Comparison of ENCODE assay signal across 1 cellular context in the genomic region with DNA sequence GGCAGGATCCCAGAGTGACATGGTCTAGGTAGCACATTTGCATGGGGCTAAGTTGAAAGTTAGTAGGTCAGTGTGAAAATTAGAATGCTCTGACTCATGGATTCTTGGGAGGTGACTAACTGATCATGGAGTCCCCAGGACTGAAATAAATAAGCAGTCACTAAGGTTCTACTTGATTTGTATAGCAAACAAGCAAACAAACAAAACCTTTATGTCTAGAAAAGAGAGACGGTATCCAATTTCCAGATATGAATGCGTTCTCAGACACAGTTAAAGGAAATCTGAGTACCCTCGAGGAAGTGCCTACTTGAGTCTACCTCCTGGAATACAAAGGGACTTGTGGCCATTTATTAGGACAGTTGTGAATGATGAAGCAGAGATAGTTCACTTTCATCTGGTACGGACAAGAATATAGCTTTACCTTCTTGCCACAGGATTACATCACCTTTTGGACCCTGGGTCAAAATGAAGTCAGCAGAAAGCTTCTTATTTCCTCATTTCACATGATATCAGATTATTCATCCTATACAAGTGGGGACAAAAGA.
A peak's percentile ranks its signal among the peaks of the same experiment; 100 is the strongest.
TF ChIP-seq lines count a peak whose summit lies in the region.

No MANE protein-coding gene starts in this region.

TF ChIP-seq in K562, 482 proteins besides CTCF, POLR2A, EP300 and RAD21 (continued from another document and continues in another):
- TF ChIP-seq TOE1 (IDR thresholded peaks at IDR 0.05; ENCODE audit: borderline replicate concordance) (no peak), TOE1 (CRISPR knock-in tag; IDR thresholded peaks at IDR 0.05; ENCODE audit: borderline replicate concordance, low read depth) (no peak), CEBPB (tag; IDR thresholded peaks at IDR 0.05) (peak; percentile 72), ZFPM2 (CRISPR knock-in tag; IDR thresholded peaks at IDR 0.05) (no peak), EWSR1 (IDR thresholded peaks at IDR 0.05; ENCODE audit: borderline replicate concordance, low read depth, partially characterized antibody) (no peak), ZNF184 (CRISPR knock-in tag; IDR thresholded peaks at IDR 0.05) (no peak), ZNF707 (CRISPR knock-in tag; conservative IDR thresholded peaks at IDR 0.05) (no peak), CBFA2T2 (conservative IDR thresholded peaks at IDR 0.05) (no peak), MTA2 (IDR thresholded peaks at IDR 0.05; ENCODE audit: low read depth) (no peak), HDAC8 (tag; IDR thresholded peaks at IDR 0.05) (0 out of 2 replicates have a peak, but pooled peaks have one; percentile 48), ZNF134 (CRISPR knock-in tag; conservative IDR thresholded peaks at IDR 0.05) (no peak), GABPB1 (CRISPR knock-in tag; IDR thresholded peaks at IDR 0.05) (no peak), ZNF584 (CRISPR knock-in tag; IDR thresholded peaks at IDR 0.05; ENCODE audit: low read depth) (peak; percentile 77), TAF7 (tag; IDR thresholded peaks at IDR 0.05) (no peak), CREBBP (IDR thresholded peaks at IDR 0.05; ENCODE audit: low read depth, low read length) (no peak), POLR3G (IDR thresholded peaks at IDR 0.05; ENCODE audit: extremely low read depth, insufficient read length, insufficient replicate concordance) (no peak), FOXJ3 (CRISPR knock-in tag; IDR thresholded peaks at IDR 0.05) (no peak), ZNF174 (CRISPR knock-in tag; IDR thresholded peaks at IDR 0.05) (no peak), ZBTB7A (IDR thresholded peaks at IDR 0.05; ENCODE audit: borderline replicate concordance, control insufficient read depth, low read depth, low read length) (no peak), CHD4 (IDR thresholded peaks at IDR 0.05; ENCODE audit: insufficient read depth, insufficient replicate concordance, low read depth, low read length, poor library complexity, severe bottlenecking) (no peak), ZNF282 (CRISPR knock-in tag; IDR thresholded peaks at IDR 0.05) (no peak), EP400 (IDR thresholded peaks at IDR 0.05) (peak; percentile 51; the same call in 1 of the 2 replicates), MECOM (CRISPR knock-in tag; IDR thresholded peaks at IDR 0.05) (no peak), STAG1 (CRISPR knock-in tag; IDR thresholded peaks at IDR 0.05; ENCODE audit: borderline replicate concordance) (no peak)
- TF ChIP-seq, protein P1, sequence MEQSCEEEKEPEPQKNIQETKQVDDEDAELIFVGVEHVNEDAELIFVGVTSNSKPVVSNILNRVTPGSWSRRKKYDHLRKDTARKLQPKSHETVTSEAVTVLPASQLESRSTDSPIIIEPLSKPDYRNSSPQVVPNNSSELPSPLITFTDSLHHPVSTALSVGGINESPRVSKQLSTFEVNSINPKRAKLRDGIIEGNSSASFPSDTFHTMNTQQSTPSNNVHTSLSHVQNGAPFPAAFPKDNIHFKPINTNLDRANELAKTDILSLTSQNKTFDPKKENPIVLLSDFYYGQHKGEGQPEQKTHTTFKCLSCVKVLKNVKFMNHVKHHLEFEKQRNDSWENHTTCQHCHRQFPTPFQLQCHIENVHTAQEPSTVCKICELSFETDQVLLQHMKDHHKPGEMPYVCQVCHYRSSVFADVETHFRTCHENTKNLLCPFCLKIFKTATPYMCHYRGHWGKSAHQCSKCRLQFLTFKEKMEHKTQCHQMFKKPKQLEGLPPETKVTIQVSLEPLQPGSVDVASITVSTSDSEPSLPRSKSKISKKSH (CRISPR knock-in tag; IDR thresholded peaks at IDR 0.05) = no peak
- TF ChIP-seq, protein P2, sequence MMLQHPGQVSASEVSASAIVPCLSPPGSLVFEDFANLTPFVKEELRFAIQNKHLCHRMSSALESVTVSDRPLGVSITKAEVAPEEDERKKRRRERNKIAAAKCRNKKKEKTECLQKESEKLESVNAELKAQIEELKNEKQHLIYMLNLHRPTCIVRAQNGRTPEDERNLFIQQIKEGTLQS (IDR thresholded peaks at IDR 0.05) = peak; percentile 96
- TF ChIP-seq, protein P2 (CRISPR knock-in tag; conservative IDR thresholded peaks at IDR 0.05) = no peak
- TF ChIP-seq, protein P3, sequence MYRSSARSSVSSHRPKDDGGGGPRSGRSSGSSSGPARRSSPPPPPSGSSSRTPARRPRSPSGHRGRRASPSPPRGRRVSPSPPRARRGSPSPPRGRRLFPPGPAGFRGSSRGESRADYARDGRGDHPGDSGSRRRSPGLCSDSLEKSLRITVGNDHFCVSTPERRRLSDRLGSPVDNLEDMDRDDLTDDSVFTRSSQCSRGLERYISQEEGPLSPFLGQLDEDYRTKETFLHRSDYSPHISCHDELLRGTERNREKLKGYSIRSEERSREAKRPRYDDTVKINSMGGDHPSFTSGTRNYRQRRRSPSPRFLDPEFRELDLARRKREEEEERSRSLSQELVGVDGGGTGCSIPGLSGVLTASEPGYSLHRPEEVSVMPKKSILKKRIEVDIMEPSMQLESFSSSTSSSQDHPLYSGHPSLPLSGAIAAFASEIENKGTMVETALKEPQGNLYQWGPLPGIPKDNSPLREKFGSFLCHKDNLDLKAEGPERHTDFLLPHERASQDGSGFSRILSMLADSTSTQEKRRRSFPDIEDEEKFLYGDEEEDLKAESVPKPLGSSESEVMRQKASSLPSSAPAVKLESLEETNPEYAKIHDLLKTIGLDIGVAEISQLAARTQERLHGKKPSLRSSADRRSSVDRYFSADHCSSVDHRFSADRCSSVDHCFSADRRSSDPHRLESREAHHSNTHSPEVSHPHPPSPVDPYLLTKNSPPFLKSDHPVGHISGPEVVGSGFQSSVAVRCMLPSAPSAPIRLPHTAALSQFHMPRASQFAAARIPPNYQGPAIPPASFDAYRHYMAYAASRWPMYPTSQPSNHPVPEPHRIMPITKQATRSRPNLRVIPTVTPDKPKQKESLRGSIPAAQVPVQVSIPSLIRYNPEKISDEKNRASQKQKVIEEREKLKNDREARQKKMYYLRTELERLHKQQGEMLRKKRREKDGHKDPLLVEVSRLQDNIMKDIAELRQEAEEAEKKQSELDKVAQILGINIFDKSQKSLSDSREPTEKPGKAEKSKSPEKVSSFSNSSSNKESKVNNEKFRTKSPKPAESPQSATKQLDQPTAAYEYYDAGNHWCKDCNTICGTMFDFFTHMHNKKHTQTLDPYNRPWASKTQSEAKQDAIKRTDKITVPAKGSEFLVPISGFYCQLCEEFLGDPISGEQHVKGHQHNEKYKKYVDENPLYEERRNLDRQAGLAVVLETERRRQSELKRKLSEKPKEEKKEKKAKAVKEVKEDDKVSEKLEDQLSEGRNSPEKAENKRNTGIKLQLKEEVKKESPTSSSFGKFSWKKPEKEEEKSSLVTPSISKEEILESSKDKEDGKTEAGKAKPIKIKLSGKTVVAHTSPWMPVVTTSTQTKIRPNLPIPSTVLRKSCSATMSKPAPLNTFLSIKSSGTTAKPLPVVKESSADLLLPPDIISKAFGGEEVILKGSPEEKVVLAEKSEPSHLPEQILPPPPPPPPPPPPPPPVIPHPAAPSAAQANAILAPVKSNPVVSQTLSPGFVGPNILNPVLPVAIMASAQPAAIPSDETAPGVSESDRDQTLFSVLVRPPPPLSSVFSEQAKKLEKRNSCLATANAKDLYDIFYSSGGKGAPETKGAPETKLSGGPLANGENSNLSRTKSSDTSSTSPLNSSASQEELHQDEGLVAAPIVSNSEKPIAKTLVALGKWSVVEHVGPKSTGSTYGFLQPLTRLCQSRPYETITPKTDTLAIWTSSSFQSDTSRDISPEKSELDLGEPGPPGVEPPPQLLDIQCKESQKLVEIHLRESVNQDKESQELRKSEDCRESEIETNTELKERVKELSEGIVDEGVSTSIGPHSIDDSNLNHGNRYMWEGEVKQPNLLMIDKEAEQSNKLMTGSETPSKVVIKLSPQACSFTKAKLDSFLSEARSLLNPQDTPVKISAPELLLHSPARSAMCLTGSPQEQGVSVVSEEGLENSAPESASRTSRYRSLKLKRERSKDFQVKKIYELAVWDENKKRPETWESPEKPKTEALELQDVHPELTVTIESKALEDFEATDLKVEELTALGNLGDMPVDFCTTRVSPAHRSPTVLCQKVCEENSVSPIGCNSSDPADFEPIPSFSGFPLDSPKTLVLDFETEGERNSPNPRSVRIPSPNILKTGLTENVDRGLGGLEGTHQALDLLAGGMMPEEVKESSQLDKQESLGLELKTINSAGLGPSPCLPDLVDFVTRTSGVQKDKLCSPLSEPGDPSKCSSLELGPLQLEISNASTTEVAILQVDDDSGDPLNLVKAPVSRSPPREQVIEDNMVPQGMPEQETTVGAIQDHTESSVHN (IDR thresholded peaks at IDR 0.05; ENCODE audit: borderline replicate concordance in 1 of 2, low read depth in 1 of 2) = peak in 1 of 2 experiments; percentile 17; a peak in 1 of 4 replicates
- TF ChIP-seq, protein P4, sequence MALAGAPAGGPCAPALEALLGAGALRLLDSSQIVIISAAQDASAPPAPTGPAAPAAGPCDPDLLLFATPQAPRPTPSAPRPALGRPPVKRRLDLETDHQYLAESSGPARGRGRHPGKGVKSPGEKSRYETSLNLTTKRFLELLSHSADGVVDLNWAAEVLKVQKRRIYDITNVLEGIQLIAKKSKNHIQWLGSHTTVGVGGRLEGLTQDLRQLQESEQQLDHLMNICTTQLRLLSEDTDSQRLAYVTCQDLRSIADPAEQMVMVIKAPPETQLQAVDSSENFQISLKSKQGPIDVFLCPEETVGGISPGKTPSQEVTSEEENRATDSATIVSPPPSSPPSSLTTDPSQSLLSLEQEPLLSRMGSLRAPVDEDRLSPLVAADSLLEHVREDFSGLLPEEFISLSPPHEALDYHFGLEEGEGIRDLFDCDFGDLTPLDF (CRISPR knock-in tag; IDR thresholded peaks at IDR 0.05) = no peak
- TF ChIP-seq, protein P5, sequence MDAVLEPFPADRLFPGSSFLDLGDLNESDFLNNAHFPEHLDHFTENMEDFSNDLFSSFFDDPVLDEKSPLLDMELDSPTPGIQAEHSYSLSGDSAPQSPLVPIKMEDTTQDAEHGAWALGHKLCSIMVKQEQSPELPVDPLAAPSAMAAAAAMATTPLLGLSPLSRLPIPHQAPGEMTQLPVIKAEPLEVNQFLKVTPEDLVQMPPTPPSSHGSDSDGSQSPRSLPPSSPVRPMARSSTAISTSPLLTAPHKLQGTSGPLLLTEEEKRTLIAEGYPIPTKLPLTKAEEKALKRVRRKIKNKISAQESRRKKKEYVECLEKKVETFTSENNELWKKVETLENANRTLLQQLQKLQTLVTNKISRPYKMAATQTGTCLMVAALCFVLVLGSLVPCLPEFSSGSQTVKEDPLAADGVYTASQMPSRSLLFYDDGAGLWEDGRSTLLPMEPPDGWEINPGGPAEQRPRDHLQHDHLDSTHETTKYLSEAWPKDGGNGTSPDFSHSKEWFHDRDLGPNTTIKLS (IDR thresholded peaks at IDR 0.05; ENCODE audit: borderline replicate concordance, low read depth) = no peak
- TF ChIP-seq, protein P6, sequence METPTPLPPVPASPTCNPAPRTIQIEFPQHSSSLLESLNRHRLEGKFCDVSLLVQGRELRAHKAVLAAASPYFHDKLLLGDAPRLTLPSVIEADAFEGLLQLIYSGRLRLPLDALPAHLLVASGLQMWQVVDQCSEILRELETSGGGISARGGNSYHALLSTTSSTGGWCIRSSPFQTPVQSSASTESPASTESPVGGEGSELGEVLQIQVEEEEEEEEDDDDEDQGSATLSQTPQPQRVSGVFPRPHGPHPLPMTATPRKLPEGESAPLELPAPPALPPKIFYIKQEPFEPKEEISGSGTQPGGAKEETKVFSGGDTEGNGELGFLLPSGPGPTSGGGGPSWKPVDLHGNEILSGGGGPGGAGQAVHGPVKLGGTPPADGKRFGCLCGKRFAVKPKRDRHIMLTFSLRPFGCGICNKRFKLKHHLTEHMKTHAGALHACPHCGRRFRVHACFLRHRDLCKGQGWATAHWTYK (CRISPR knock-in tag; IDR thresholded peaks at IDR 0.05) = no peak
- TF ChIP-seq, protein P7, sequence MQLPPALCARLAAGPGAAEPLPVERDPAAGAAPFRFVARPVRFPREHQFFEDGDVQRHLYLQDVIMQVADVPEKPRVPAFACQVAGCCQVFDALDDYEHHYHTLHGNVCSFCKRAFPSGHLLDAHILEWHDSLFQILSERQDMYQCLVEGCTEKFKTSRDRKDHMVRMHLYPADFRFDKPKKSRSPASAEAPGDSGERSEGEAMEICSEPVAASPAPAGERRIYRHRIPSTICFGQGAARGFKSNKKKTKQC (CRISPR knock-in tag; IDR thresholded peaks at IDR 0.05) = no peak
